8 cellular contexts compared by ENCODE assay signal in the genomic region with DNA sequence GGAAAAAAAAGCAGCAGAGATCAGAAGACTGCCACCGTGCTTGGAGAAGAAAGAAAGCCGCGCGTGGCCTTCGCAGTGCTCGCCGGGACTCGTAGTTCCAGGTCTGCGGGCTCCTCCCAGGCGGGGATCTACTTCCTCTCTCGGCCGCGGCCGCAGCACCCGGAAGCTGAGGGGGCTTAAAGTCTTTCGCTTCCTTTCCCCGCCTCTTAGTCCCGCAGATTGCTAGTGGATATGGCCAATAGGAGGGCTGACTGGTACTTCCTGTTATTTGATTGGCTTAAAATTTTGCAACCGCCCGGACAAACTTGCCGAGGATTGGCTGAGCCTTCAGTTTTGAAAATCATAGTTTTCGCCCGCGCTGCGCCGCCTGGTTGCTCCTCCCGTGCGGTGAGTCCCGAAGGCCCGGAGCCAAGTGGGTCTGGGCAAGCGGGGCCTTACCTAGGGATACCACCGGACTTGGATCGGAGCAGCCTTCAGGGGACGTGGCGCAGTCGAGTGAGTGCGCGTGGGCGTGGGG. TPM values are rescaled to one million over a fixed set of nuclear protein-coding genes. Genes with fewer than 3 reads are reported as not detected.
DNase-seq lines count a peak whose midpoint lies in the region; TF ChIP-seq lines count a peak whose summit lies in the region.

TSS of gene INCENP (plus strand) at position 343 of the 517 bp plus-strand sequence. CDS start 4,151 bp downstream, outside the sequence.

- peak within 1 kb of the TSS; percentile 95 for H3K9ac ChIP-seq in SK-N-MC (ENCODE audit: insufficient read length)

- H3K4me1 Mint-ChIP-seq in HFFc6 (ENCODE audit: low read depth): peaks cover 33% of the 10 kb centered on the region
- peaks cover 41% of the 10 kb centered on the region for H3K4me1 Mint-ChIP-seq in activated naive CD4-positive, alpha-beta T cell treated with anti-CD3 and anti-CD28 coated beads, Interleukin-2, amount 10 ng/mL, durations not matched to agents 7 days and 5 days

- no peak for TF ChIP-seq CTCF in HFFc6 (IDR thresholded peaks at IDR 0.05)
- TF ChIP-seq CTCF in NB4 (IDR thresholded peaks at IDR 0.05; ENCODE audit: low read depth, low read length): no peak

- H3K36me3 Mint-ChIP-seq in HFFc6 (ENCODE audit: low read depth): peaks cover 3% of the 10 kb centered on the region; the same call in 1 of the 2 replicates
- peaks cover 18% of the 10 kb centered on the region for H3K36me3 Mint-ChIP-seq in activated naive CD4-positive, alpha-beta T cell treated with anti-CD3 and anti-CD28 coated beads, Interleukin-2, amount 10 ng/mL, durations not matched to agents 7 days and 5 days

- H3K4me3 ChIP-seq in NB4 (ENCODE audit: low read depth, low read length) (peak within 1 kb of the TSS; percentile 93), SK-N-MC (peak within 1 kb of the TSS; percentile 99)

- peaks cover 2% of the 10 kb centered on the region for H3K27me3 Mint-ChIP-seq in HFFc6 (ENCODE audit: insufficient read depth)
- H3K27me3 Mint-ChIP-seq in activated naive CD4-positive, alpha-beta T cell treated with anti-CD3 and anti-CD28 coated beads, Interleukin-2, amount 10 ng/mL, durations not matched to agents 7 days and 5 days: peaks cover 13% of the 10 kb centered on the region

- DNase-seq in GM04504 (ENCODE audit: low read depth): peak; percentile 97
- peak; percentile 99 for DNase-seq in HFFc6
- peak; percentile 99 for DNase-seq in NB4 (ENCODE audit: low read depth)
- DNase-seq in SK-N-MC (ENCODE audit: low read depth, low spot score): peak; percentile 95
- peak; percentile 97 for DNase-seq in activated naive CD4-positive, alpha-beta T cell treated with anti-CD3 and anti-CD28 coated beads, Interleukin-2, amount 10 ng/mL, durations not matched to agents 7 days and 5 days
- DNase-seq in germinal center (ENCODE audit: low spot score): peak; percentile 98
- DNase-seq in non-pigmented ciliary epithelial cell (ENCODE audit: low read depth): peak; percentile 96
- DNase-seq in superior temporal gyrus (ENCODE audit: extremely low spot score): peak; percentile 100

- no peaks in the 10 kb centered on the region for H3K9me3 Mint-ChIP-seq in HFFc6
- H3K9me3 Mint-ChIP-seq in activated naive CD4-positive, alpha-beta T cell treated with anti-CD3 and anti-CD28 coated beads, Interleukin-2, amount 10 ng/mL, durations not matched to agents 7 days and 5 days: no peaks in the 10 kb centered on the region

- peak within 1 kb of the TSS; percentile 89 for H3K4me3 Mint-ChIP-seq in HFFc6
- peak within 1 kb of the TSS; percentile 82 for H3K4me3 Mint-ChIP-seq in activated naive CD4-positive, alpha-beta T cell treated with anti-CD3 and anti-CD28 coated beads, Interleukin-2, amount 10 ng/mL, durations not matched to agents 7 days and 5 days

- TF ChIP-seq POLR2A in NB4 (IDR thresholded peaks at IDR 0.05; ENCODE audit: extremely low read depth, insufficient read length): peak; percentile 39

- no peaks in the 10 kb centered on the region for H3K9me3 ChIP-seq in SK-N-MC (ENCODE audit: low read depth, low read length)

- H3K27ac ChIP-seq in SK-N-MC: peak within 1 kb of the TSS; percentile 79

- H3K27ac Mint-ChIP-seq in HFFc6: peak within 1 kb of the TSS; percentile 92
- peak within 1 kb of the TSS; percentile 89 for H3K27ac Mint-ChIP-seq in activated naive CD4-positive, alpha-beta T cell treated with anti-CD3 and anti-CD28 coated beads, Interleukin-2, amount 10 ng/mL, durations not matched to agents 7 days and 5 days

- CTCF ChIA-PET in activated naive CD4-positive, alpha-beta T cell treated with anti-CD3 and anti-CD28 coated beads, Interleukin-2, amount 10 ng/mL, durations not matched to agents 7 days and 5 days (lab: Charles Lee): interaction anchor here (1.0 kb wide), 1 partner anchor 224 kb away, joined by 3 read pairs; no protein-coding TSS in a partner anchor

- H3K36me3 ChIP-seq in SK-N-MC (ENCODE audit: insufficient read depth, low read length): peaks cover 17% of the 10 kb centered on the region; the same call in 1 of the 2 replicates

RNA-seq across cellular contexts. Expression of gene INCENP, which starts in this region (rescaled TPM):
- total RNA-seq in HFFc6 (2021; fragmentation: NEBNext Ultra II Directional; extraction: Animal tissue kit (Norgen Biotek cat#: 25700)): 10 to 100 TPM; 32.3 to 60.0 (median 54.1) TPM

Comparison
In these comparisons a context has a peak if more than half of its experiments do, and no peak if none do; other contexts are left out.
1. Peak in every context shown above with its lines: DNase-seq, H3K4me3 ChIP-seq and H3K27ac ChIP-seq.